Comparison of ENCODE assay signal across 9 cellular contexts in the genomic region with DNA sequence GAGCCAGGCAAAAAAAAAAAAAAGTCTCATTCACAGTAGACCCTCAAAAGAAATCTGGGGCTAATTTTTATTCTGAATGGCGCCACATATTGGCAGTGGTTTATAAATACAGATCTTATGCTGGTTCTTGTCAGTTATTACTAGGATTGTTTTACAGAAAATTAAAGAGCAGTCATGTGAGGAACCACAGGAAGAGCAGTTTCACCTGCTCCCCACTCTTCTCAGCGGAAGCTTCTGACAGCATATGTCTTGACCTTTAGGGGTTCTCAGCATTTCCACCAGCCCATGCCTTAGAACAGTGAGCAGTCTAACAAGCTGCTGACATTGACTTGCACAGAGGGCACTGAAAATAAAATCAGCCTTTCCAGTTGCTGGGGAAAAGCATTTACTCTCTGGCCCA.
DNase-seq lines count a peak whose midpoint lies in the region; ATAC-seq, FAIRE-seq and TF ChIP-seq lines count a peak whose summit lies in the region.
"Had no signal": no experiment of that assay in that cellular context is flagged by ENCODE, and none has a peak within 500 bp of the region (broad histone marks: within the 10 kb centered on the region; RNA-seq: fewer than 3 reads in every experiment).

No MANE protein-coding gene starts in this region.

- peak overlapping the region; percentile 57 to 75 for H3K27ac Mint-ChIP-seq in natural killer cell

- H3K36me3 Mint-ChIP-seq in natural killer cell = peaks cover 11% of the 10 kb centered on the region

- H3K4me3 Mint-ChIP-seq in natural killer cell = no peak overlapping the region

- TF ChIP-seq CTCF in LNCAP (IDR thresholded peaks at IDR 0.05) (peak; percentile 24; the same call in 1 of the 2 replicates), natural killer cell (IDR thresholded peaks at IDR 0.05) (no peak)

- H3K27me3 Mint-ChIP-seq in natural killer cell (ENCODE audit: low read depth in 2 of 2) = no peaks in the 10 kb centered on the region

- intact Hi-C loops in natural killer cell (cut with micrococcal nuclease) = no loop called here
- intact Hi-C loops in posterior vena cava (cut with DNase I) = loop anchor here in 1 of 2 donors (10.0 kb wide), 1 partner anchor 51 kb away; no protein-coding TSS in a partner anchor

- H3K4me1 Mint-ChIP-seq in natural killer cell = peaks cover 31 to 33% of the 10 kb centered on the region in 2 donors

- no peak for DNase-seq in natural killer cell
- no peak for DNase-seq in frontal cortex (ENCODE audit: low spot score in 2 of 2)
- DNase-seq in NCI-H146 (lab: John Stamatoyannopoulos, UW) = no peak
- no peak for DNase-seq in NCI-H146 treated with DMSO at 0.1 percent for 48 hours (lab: John Stamatoyannopoulos, UW; ENCODE audit: unreplicated experiment)
- DNase-seq in posterior vena cava (ENCODE audit: low spot score) = no peak

- no peaks in the 10 kb centered on the region for H3K9me3 Mint-ChIP-seq in natural killer cell

- no peak for FAIRE-seq in frontal cortex (lab: Jason Lieb, UNC)
- FAIRE-seq: bronchial epithelial cell had no signal

- ATAC-seq in GM18499 (IDR thresholded peaks at IDR 0.05; ENCODE audit: insufficient read depth, unreplicated experiment) (peak; percentile 67), GM21717 (IDR thresholded peaks at IDR 0.05; ENCODE audit: unreplicated experiment) (peak; percentile 70), natural killer cell (peak; percentile 62 to 79 (median 67))
